1 cellular context compared by ENCODE assay signal in genomic region chr10:82394122-82394521, GRCh38.
TF ChIP-seq lines count a peak whose summit lies in the region.

No MANE protein-coding gene starts in this region.

TF ChIP-seq in SK-N-SH, 30 proteins besides CTCF, POLR2A, EP300 and RAD21 (continued from another document):
- TF ChIP-seq RCOR1 (IDR thresholded peaks at IDR 0.05; ENCODE audit: low read length) = 0 out of 2 replicates have a peak, but pooled peaks have one; percentile 16
